ENCODE assay signal across 14 cellular contexts in the genomic region with DNA sequence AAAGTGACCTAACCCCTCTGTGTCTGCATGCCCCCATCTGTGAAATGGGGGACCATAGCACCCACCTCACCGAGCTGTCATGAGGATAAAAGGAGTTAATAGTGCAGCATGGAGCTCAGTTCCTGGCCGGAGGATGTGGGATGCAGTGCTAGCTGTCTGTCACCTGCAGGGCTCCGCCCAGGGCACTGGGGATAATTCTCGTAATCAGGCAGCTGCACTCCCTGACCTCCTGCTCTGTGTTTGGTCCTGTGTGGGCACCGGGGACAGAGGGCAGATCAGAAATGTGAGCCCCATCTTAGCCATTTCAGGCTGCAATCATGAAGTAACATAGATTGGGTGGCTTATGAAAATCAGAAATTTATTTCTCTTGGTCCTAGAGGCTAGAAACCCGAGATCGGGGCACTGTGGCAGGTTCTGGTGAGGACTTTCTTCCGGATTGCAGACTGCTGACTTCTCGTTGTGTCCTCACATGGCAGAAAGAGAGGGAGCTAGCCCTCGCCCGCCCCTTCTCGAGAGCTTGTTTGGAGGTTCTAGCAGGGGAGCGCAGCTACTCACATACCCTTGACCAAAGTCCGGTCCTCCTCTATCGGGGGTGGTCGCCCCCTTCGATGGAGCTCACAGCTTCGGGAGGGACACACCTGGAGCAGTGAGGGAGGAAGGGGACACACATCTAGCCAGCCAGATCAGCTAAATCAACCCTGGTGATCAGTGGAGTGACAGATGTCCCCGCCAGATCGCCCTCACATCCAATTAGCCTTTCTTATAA. TPM values are rescaled to one million over a fixed set of nuclear protein-coding genes. Genes with fewer than 3 reads are reported as not detected.
A peak's percentile ranks its signal among the peaks of the same experiment; 100 is the strongest.
DNase-seq lines count a peak whose midpoint lies in the region; FAIRE-seq and TF ChIP-seq lines count a peak whose summit lies in the region.
"Had no signal": no experiment of that assay in that cellular context is flagged by ENCODE, and none has a peak within 500 bp of the region (broad histone marks: within the 10 kb centered on the region; RNA-seq: fewer than 3 reads in every experiment).

No MANE protein-coding gene starts in this region.

- no peak overlapping the region for H3K27ac Mint-ChIP-seq in activated T-helper 2 cell treated with anti-CD3 and anti-CD28 coated beads, Interferon-gamma antibody, Interleukin-2, Interleukin-4, amounts not matched to agents 10 μg/mL and 5 μg/mL and 100 μg/mL, durations not matched to agents 14 hours and 24 hours and 36 hours

- no peak overlapping the region for H3K4me2 ChIP-seq in osteoblast (ENCODE audit: insufficient read depth, low read length)

- peaks cover 9% of the 10 kb centered on the region for H3K79me2 ChIP-seq in osteoblast (ENCODE audit: insufficient read depth, low read length)

- no peak for TF ChIP-seq CTCF in kidney (IDR thresholded peaks at IDR 0.05; ENCODE audit: borderline replicate concordance, extremely low read depth, insufficient read depth)
- TF ChIP-seq CTCF in osteoblast (IDR thresholded peaks at IDR 0.05; ENCODE audit: extremely low read depth, low read depth, low read length) = no peak

- peak; percentile 75 for DNase-seq in NCI-H82 (lab: John Stamatoyannopoulos, UW)
- peak; percentile 47 for DNase-seq in kidney
- peak; percentile 49 for DNase-seq in osteoblast (ENCODE audit: insufficient read length, low spot score, missing footprints)
- DNase-seq in stimulated activated CD4-positive, alpha-beta T cell treated with anti-CD3 and anti-CD28 coated beads, Interleukin-12 subunit alpha, Interleukin-12 subunit beta, amount 100 ng/mL, for 4 hours = no peak
- no peak for DNase-seq in activated T-helper 2 cell treated with anti-CD3 and anti-CD28 coated beads, Interferon-gamma antibody, Interleukin-2, Interleukin-4, amounts not matched to agents 10 μg/mL and 5 μg/mL and 100 μg/mL, durations not matched to agents 14 hours and 24 hours and 36 hours (ENCODE audit: low spot score)
- DNase-seq: BE2C, EL, KBM-7, NCI-H1048, NCI-H2107, SHP77 treated with DMSO at 0.1 percent for 48 hours had no signal

- FAIRE-seq in kidney (lab: Jason Lieb, UNC) = no peak
- FAIRE-seq: H1 had no signal

- H3K36me3 Mint-ChIP-seq in activated T-helper 2 cell treated with anti-CD3 and anti-CD28 coated beads, Interferon-gamma antibody, Interleukin-2, Interleukin-4, amounts not matched to agents 10 μg/mL and 5 μg/mL and 100 μg/mL, durations not matched to agents 14 hours and 24 hours and 36 hours (ENCODE audit: low read depth) = peaks cover 27% of the 10 kb centered on the region

- H3K4me1 Mint-ChIP-seq in activated T-helper 2 cell treated with anti-CD3 and anti-CD28 coated beads, Interferon-gamma antibody, Interleukin-2, Interleukin-4, amounts not matched to agents 10 μg/mL and 5 μg/mL and 100 μg/mL, durations not matched to agents 14 hours and 24 hours and 36 hours (ENCODE audit: low read depth) = peaks cover 10% of the 10 kb centered on the region

- no peaks in the 10 kb centered on the region for H3K27me3 ChIP-seq in osteoblast (ENCODE audit: insufficient read depth, low read length)
- H3K27me3 ChIP-seq: BE2C had no signal

- H4K20me1 ChIP-seq in osteoblast (ENCODE audit: insufficient read depth, low read length) = no peaks in the 10 kb centered on the region

- H3K4me1 ChIP-seq in kidney (ENCODE audit: control insufficient read depth in 1 of 2, insufficient read depth in 1 of 2, low read depth in 1 of 2, low read length in 2 of 2) (peaks cover 0 to 7% of the 10 kb centered on the region in 2 donors), osteoblast (ENCODE audit: insufficient read depth, low read length) (peaks cover 6% of the 10 kb centered on the region)

- H3K9ac ChIP-seq in kidney (ENCODE audit: low read length in 2 of 2) = no peak overlapping the region

- no peak overlapping the region for H3K27ac ChIP-seq in kidney (ENCODE audit: low read depth in 2 of 2, low read length in 2 of 2)
- H3K27ac ChIP-seq in osteoblast (ENCODE audit: low read depth, low read length) = no peak overlapping the region
- H3K27ac ChIP-seq: HL-60 had no signal

- H3K36me3 ChIP-seq in kidney (ENCODE audit: control insufficient read depth in 1 of 2, insufficient read depth in 2 of 2, low read length in 2 of 2) (no peaks in the 10 kb centered on the region), osteoblast (ENCODE audit: insufficient read depth, low read length) (peaks cover 20% of the 10 kb centered on the region)

- H3K4me3 ChIP-seq in kidney (ENCODE audit: low read length in 2 of 2) (no peak overlapping the region), osteoblast (ENCODE audit: insufficient read depth, low read length) (no peak overlapping the region)

- no peaks in the 10 kb centered on the region for H3K27me3 Mint-ChIP-seq in activated T-helper 2 cell treated with anti-CD3 and anti-CD28 coated beads, Interferon-gamma antibody, Interleukin-2, Interleukin-4, amounts not matched to agents 10 μg/mL and 5 μg/mL and 100 μg/mL, durations not matched to agents 14 hours and 24 hours and 36 hours (ENCODE audit: low read depth)

- intact Hi-C loops in kidney (cut with DNase I) = no loop called here
- intact Hi-C loops in activated T-helper 2 cell treated with anti-CD3 and anti-CD28 coated beads, Interferon-gamma antibody, Interleukin-2, Interleukin-4, amounts not matched to agents 10 μg/mL and 5 μg/mL and 100 μg/mL, durations not matched to agents 14 hours and 24 hours and 36 hours (cut with micrococcal nuclease) = no loop called here

- no peak overlapping the region for H2AFZ ChIP-seq in osteoblast (ENCODE audit: low read length)

- no peak overlapping the region for H3K4me3 Mint-ChIP-seq in activated T-helper 2 cell treated with anti-CD3 and anti-CD28 coated beads, Interferon-gamma antibody, Interleukin-2, Interleukin-4, amounts not matched to agents 10 μg/mL and 5 μg/mL and 100 μg/mL, durations not matched to agents 14 hours and 24 hours and 36 hours (ENCODE audit: low read depth)

- no peaks in the 10 kb centered on the region for H3K9me3 ChIP-seq in kidney (ENCODE audit: control insufficient read depth in 1 of 2, low read length in 2 of 2)
- H3K9me3 ChIP-seq in osteoblast (ENCODE audit: low read depth, low read length) = no peaks in the 10 kb centered on the region
- H3K9me3 ChIP-seq: BE2C had no signal

- H3K9me3 Mint-ChIP-seq in activated T-helper 2 cell treated with anti-CD3 and anti-CD28 coated beads, Interferon-gamma antibody, Interleukin-2, Interleukin-4, amounts not matched to agents 10 μg/mL and 5 μg/mL and 100 μg/mL, durations not matched to agents 14 hours and 24 hours and 36 hours = no peaks in the 10 kb centered on the region

RNA-seq across cellular contexts. Expression of a gene that starts 3.2 kb away (rescaled TPM):
- total RNA-seq in kidney (13.9 TPM), osteoblast (22.7 and 25.0 TPM in 2 replicates)
- 9.6 TPM for polyA plus RNA-seq in kidney (ENCODE audit: insufficient read depth, low read depth, low replicate concordance)
- 70.4 and 81.9 TPM in 2 replicates for total RNA-seq in activated T-helper 2 cell treated with anti-CD3 and anti-CD28 coated beads, Interferon-gamma antibody, Interleukin-2, Interleukin-4, amounts not matched to agents 10 μg/mL and 5 μg/mL and 100 μg/mL, durations not matched to agents 14 hours and 24 hours and 36 hours

RNA-seq across cellular contexts. Expression of a gene that starts 35.2 kb away (rescaled TPM):
- 44.4 TPM for total RNA-seq in kidney
- 167 TPM for polyA plus RNA-seq in kidney (ENCODE audit: insufficient read depth, low read depth, low replicate concordance)
- total RNA-seq in osteoblast = 82.5 and 91.6 TPM in 2 replicates
- total RNA-seq in activated T-helper 2 cell treated with anti-CD3 and anti-CD28 coated beads, Interferon-gamma antibody, Interleukin-2, Interleukin-4, amounts not matched to agents 10 μg/mL and 5 μg/mL and 100 μg/mL, durations not matched to agents 14 hours and 24 hours and 36 hours = 34.9 and 36.3 TPM in 2 replicates

RNA-seq across cellular contexts. Expression of a gene that starts 35.5 kb away (rescaled TPM):
- 48.7 TPM for total RNA-seq in kidney
- polyA plus RNA-seq in kidney (ENCODE audit: insufficient read depth, low read depth, low replicate concordance) = 283 TPM
- total RNA-seq in osteoblast = 53.6 and 63.3 TPM in 2 replicates
- total RNA-seq in activated T-helper 2 cell treated with anti-CD3 and anti-CD28 coated beads, Interferon-gamma antibody, Interleukin-2, Interleukin-4, amounts not matched to agents 10 μg/mL and 5 μg/mL and 100 μg/mL, durations not matched to agents 14 hours and 24 hours and 36 hours = 13.3 and 15.2 TPM in 2 replicates

RNA-seq across cellular contexts. Expression of a gene that starts 54.7 kb away (rescaled TPM):
- total RNA-seq in kidney (1.4 TPM), osteoblast (not detected in 2 replicates)
- polyA plus RNA-seq in kidney (ENCODE audit: insufficient read depth, low read depth, low replicate concordance) = not detected
- 9.2 and 10.2 TPM in 2 replicates for total RNA-seq in activated T-helper 2 cell treated with anti-CD3 and anti-CD28 coated beads, Interferon-gamma antibody, Interleukin-2, Interleukin-4, amounts not matched to agents 10 μg/mL and 5 μg/mL and 100 μg/mL, durations not matched to agents 14 hours and 24 hours and 36 hours
- total RNA-seq: H1 had no signal
- polyA plus RNA-seq: AG04450 had no signal

Comparison
In these comparisons a context has a peak if more than half of its experiments do, and no peak if none do; other contexts are left out.
1. DNase-seq: peak in NCI-H82 (single experiment), kidney (single experiment) and osteoblast (single experiment); none in stimulated activated CD4-positive, alpha-beta T cell treated with anti-CD3 and anti-CD28 coated beads, Interleukin-12 subunit alpha, Interleukin-12 subunit beta, amount 100 ng/mL, for 4 hours (single experiment) and activated T-helper 2 cell treated with anti-CD3 and anti-CD28 coated beads, Interferon-gamma antibody, Interleukin-2, Interleukin-4, amounts not matched to agents 10 μg/mL and 5 μg/mL and 100 μg/mL, durations not matched to agents 14 hours and 24 hours and 36 hours (single experiment).